30 cellular contexts compared by ENCODE assay signal in the genomic region with DNA sequence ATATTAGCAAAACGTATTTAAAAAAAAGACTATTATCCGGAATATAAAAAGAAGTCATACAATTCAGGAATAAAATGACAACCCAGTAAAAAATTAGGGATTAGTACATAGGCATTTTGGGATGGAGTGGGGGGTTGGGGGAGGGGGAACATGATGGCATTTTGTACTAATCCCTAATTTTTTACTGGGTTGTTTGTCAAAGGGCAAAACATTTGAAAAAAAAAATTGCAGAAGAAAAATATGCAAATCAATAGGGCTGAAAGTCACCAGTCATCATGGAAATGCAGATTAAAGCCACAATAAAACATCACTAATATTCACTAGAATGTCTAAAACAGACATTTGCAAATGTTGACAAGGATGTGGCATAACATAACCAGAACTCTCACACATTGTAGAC.
DNase-seq lines count a peak whose midpoint lies in the region; ATAC-seq, FAIRE-seq and TF ChIP-seq lines count a peak whose summit lies in the region.
"Had no signal": no experiment of that assay in that cellular context is flagged by ENCODE, and none has a peak within 500 bp of the region (broad histone marks: within the 10 kb centered on the region; RNA-seq: fewer than 3 reads in every experiment).

No MANE protein-coding gene starts in this region.

- DNase-seq in HepG2 (ENCODE audit: low spot score) (no peak), right lobe of liver (no peak), K562 (ENCODE audit: extremely low read depth in 1 of 4, low spot score in 3 of 4) (no peak), GM10266 (ENCODE audit: extremely low spot score) (no peak)
- DNase-seq: 8988T; ACHN; AML-193; BE2C; C1 segment of cervical spinal cord; Caco-2; Calu3; CD4-positive, alpha-beta memory T cell; CD4-positive, alpha-beta T cell; CD4-positive, CD25-positive, alpha-beta regulatory T cell; CD8-positive, alpha-beta memory T cell; CD8-positive, alpha-beta T cell; COR-L47; DMS 273 treated with DMSO at 0.1 percent for 48 hours; DMS153; DMS53; DMS79; DMS79 treated with DMSO at 0.1 percent for 48 hours; DND-41; EL had no signal

- BruUV-seq in HepG2 (replicated peaks; lab: Mats Ljungman, UMichigan) (no TSS peak), K562 (replicated peaks; lab: Mats Ljungman, UMichigan) (no TSS peak)

- H3K27ac ChIP-seq in HepG2 (ENCODE audit: extremely low read length, insufficient read depth, low read length) (no peak overlapping the region), right lobe of liver (no peak overlapping the region), K562 (ENCODE audit: extremely low read depth, low read depth, low read length) (no peak overlapping the region)
- H3K27ac ChIP-seq: 22Rv1; A549; BLaER1; BLaER1 treated with 17β-estradiol and CSF1 and Interleukin-3, amounts not matched to agents 10 nM and 100 nM; C4-2B had no signal

- CTCF ChIA-PET in HepG2 (lab: Yijun Ruan, JAX; ENCODE audit: low intra/inter-chr PET ratio, low total read pairs): no interaction called here
- CTCF ChIA-PET in K562 (lab: Yijun Ruan, JAX; ENCODE audit: low intra/inter-chr PET ratio): no interaction called here

- H2AFZ ChIP-seq in HepG2 (ENCODE audit: low read length) (no peak overlapping the region), K562 (ENCODE audit: low read depth, low read length) (no peak overlapping the region)

- in situ Hi-C loops in HepG2 (cut with HindIII; ENCODE audit: extremely low pct_ligation_motif_present, low pct_unique_long_range_greater_than_20kb) (no loop called here), K562 (cut with MboI) (no loop called here)

- H3K79me2 ChIP-seq in HepG2 (ENCODE audit: insufficient read depth, low read length) (no peaks in the 10 kb centered on the region), K562 (ENCODE audit: control insufficient read depth, insufficient read depth, low read length) (no peaks in the 10 kb centered on the region)

- H3K4me1 ChIP-seq in HepG2 (ENCODE audit: insufficient read depth, low read length) (no peaks in the 10 kb centered on the region), right lobe of liver (peaks cover 0 to 9% (median 2%) of the 10 kb centered on the region in 4 donors), K562 (replicated peaks in 1 of 2; ENCODE audit: control insufficient read depth in 2 of 2, insufficient read depth in 2 of 2, low read length in 2 of 2) (peaks cover 0 to under 1% of the 10 kb centered on the region in 2 experiments; a peak in 1 of 5 replicates)
- H3K4me1 ChIP-seq: A549; BE2C; BLaER1; BLaER1 treated with 17β-estradiol and CSF1 and Interleukin-3, amounts not matched to agents 10 nM and 100 nM; Caco-2 had no signal

- H3K9ac ChIP-seq in HepG2 (ENCODE audit: insufficient read depth, low read depth, low read length): no peak overlapping the region
- no peak overlapping the region for H3K9ac ChIP-seq in K562 (ENCODE audit: insufficient read depth in 1 of 2, low read depth in 2 of 2, low read length in 2 of 2)
- H3K9ac ChIP-seq: BLaER1; BLaER1 treated with 17β-estradiol and CSF1 and Interleukin-3, amounts not matched to agents 10 nM and 100 nM had no signal

- TF ChIP-seq RAD21 in HepG2 (CRISPR knock-in tag; IDR thresholded peaks at IDR 0.05) (no peak), K562 (CRISPR knock-in tag; conservative IDR thresholded peaks at IDR 0.05 in 1 of 2, IDR thresholded peaks at IDR 0.05 in 1 of 2) (no peak)

- H3K36me3 ChIP-seq in HepG2 (replicated peaks in 1 of 2; ENCODE audit: control insufficient read depth in 1 of 2, insufficient read depth in 2 of 2, low read length in 2 of 2) (no peaks in the 10 kb centered on the region), right lobe of liver (no peaks in the 10 kb centered on the region), K562 (ENCODE audit: control insufficient read depth, insufficient read depth, low read length) (no peaks in the 10 kb centered on the region)
- H3K36me3 ChIP-seq: BE2C; BLaER1; BLaER1 treated with 17β-estradiol and CSF1 and Interleukin-3, amounts not matched to agents 10 nM and 100 nM had no signal

- ATAC-seq in HepG2 (no peak), right lobe of liver (no peak), K562 (no peak)
- ATAC-seq: A549; CD8-positive, alpha-beta T cell had no signal

- 16% methylated on average over 2 of the region's 2 CpGs for WGBS in HepG2 (ENCODE audit: low lambda C conversion rate)
- WGBS in right lobe of liver (ENCODE audit: insufficient coverage, low coverage, low lambda C conversion rate, missing lambda C conversion rate): 97% methylated on average over 2 of the region's 2 CpGs
- WGBS in K562 (ENCODE audit: insufficient coverage, low coverage, missing lambda C conversion rate): 75% methylated on average over 2 of the region's 2 CpGs

- intact Hi-C loops in HepG2 (cut with micrococcal nuclease; ENCODE audit: unreplicated experiment): no loop called here
- intact Hi-C loops in right lobe of liver (cut with DNase I): no loop called here
- intact Hi-C loops in K562 (cut with micrococcal nuclease): no loop called here

- TF ChIP-seq CTCF in HepG2 (CRISPR knock-in tag; IDR thresholded peaks at IDR 0.05) (no peak), right lobe of liver (IDR thresholded peaks at IDR 0.05) (no peak), K562 (IDR thresholded peaks at IDR 0.05 in 2 of 3, conservative IDR thresholded peaks at IDR 0.05 in 1 of 3; ENCODE audit: insufficient read depth in 2 of 3, low read depth in 1 of 3, low read length in 3 of 3) (no peak), GM10266 (IDR thresholded peaks at IDR 0.05; ENCODE audit: control insufficient read depth, insufficient read depth, low read depth, missing control alignments) (no peak)

- H3K27me3 ChIP-seq in HepG2 (ENCODE audit: control insufficient read depth in 1 of 2, insufficient read depth in 2 of 2, low read length in 2 of 2): no peaks in the 10 kb centered on the region
- no peaks in the 10 kb centered on the region for H3K27me3 ChIP-seq in right lobe of liver
- no peaks in the 10 kb centered on the region for H3K27me3 ChIP-seq in K562 (ENCODE audit: control insufficient read depth in 2 of 2, insufficient read depth in 2 of 2, low read length in 2 of 2)
- H3K27me3 ChIP-seq: BE2C; BLaER1; BLaER1 treated with 17β-estradiol and CSF1 and Interleukin-3, amounts not matched to agents 10 nM and 100 nM had no signal

- no peaks in the 10 kb centered on the region for H3K9me1 ChIP-seq in K562 (ENCODE audit: control insufficient read depth, insufficient read depth, low read length)

- TF ChIP-seq EP300 in HepG2 (IDR thresholded peaks at IDR 0.05; ENCODE audit: low read depth in 2 of 2, low read length in 2 of 2) (no peak), HepG2 (CRISPR knock-in tag; IDR thresholded peaks at IDR 0.05; ENCODE audit: borderline replicate concordance) (no peak), K562 (IDR thresholded peaks at IDR 0.05; ENCODE audit: low read length) (no peak)

- H3K9me3 ChIP-seq in HepG2 (ENCODE audit: low read length): no peaks in the 10 kb centered on the region
- no peaks in the 10 kb centered on the region for H3K9me3 ChIP-seq in right lobe of liver
- H3K9me3 ChIP-seq in K562 (replicated peaks; ENCODE audit: control insufficient read depth, insufficient read depth, low read depth, low read length): no peaks in the 10 kb centered on the region
- H3K9me3 ChIP-seq: A549; BE2C; BLaER1; BLaER1 treated with 17β-estradiol and CSF1 and Interleukin-3, amounts not matched to agents 10 nM and 100 nM had no signal

- no peaks in the 10 kb centered on the region for H4K20me1 ChIP-seq in HepG2 (ENCODE audit: insufficient read depth, low read length)
- no peaks in the 10 kb centered on the region for H4K20me1 ChIP-seq in K562 (replicated peaks; ENCODE audit: control insufficient read depth, insufficient read depth, low read length)
- H4K20me1 ChIP-seq: BLaER1; BLaER1 treated with 17β-estradiol and CSF1 and Interleukin-3, amounts not matched to agents 10 nM and 100 nM had no signal

- H3K4me2 ChIP-seq in HepG2 (ENCODE audit: low read depth, low read length) (no peak overlapping the region), K562 (ENCODE audit: insufficient read depth, low read length) (no peak overlapping the region)
- H3K4me2 ChIP-seq: A549; BLaER1; BLaER1 treated with 17β-estradiol and CSF1 and Interleukin-3, amounts not matched to agents 10 nM and 100 nM had no signal

- POLR2A ChIA-PET in HepG2 (lab: Yijun Ruan, JAX) (no interaction called here), K562 (lab: Yijun Ruan, JAX) (no interaction called here)

- no peak overlapping the region for H3K4me3 ChIP-seq in HepG2 (replicated peaks in 1 of 3; ENCODE audit: insufficient read depth in 1 of 3, low read depth in 2 of 3, low read length in 3 of 3)
- H3K4me3 ChIP-seq in right lobe of liver: no peak overlapping the region
- H3K4me3 ChIP-seq in K562: no peak overlapping the region
- H3K4me3 ChIP-seq: A549; BLaER1; BLaER1 treated with 17β-estradiol and CSF1 and Interleukin-3, amounts not matched to agents 10 nM and 100 nM had no signal

- FAIRE-seq in HepG2 (lab: Jason Lieb, UNC) (no peak), K562 (lab: Jason Lieb, UNC) (no peak)
- FAIRE-seq: A549, D721Med had no signal

- TF ChIP-seq POLR2A in HepG2 (IDR thresholded peaks at IDR 0.05; ENCODE audit: insufficient read depth in 1 of 2, low read depth in 2 of 2, low read length in 2 of 2) (no peak), right lobe of liver (IDR thresholded peaks at IDR 0.05) (no peak), K562 (conservative IDR thresholded peaks at IDR 0.05) (no peak)

TF ChIP-seq in HepG2, 621 proteins besides CTCF, POLR2A, EP300 and RAD21:
- TF ChIP-seq HNRNPK (IDR thresholded peaks at IDR 0.05; ENCODE audit: low read depth, low read length, poor library complexity, severe bottlenecking): peak; percentile 53
- TF ChIP-seq, protein P1, sequence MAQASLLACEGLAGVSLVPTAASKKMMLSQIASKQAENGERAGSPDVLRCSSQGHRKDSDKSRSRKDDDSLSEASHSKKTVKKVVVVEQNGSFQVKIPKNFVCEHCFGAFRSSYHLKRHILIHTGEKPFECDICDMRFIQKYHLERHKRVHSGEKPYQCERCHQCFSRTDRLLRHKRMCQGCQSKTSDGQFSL (CRISPR knock-in tag; IDR thresholded peaks at IDR 0.05): no peak
TF ChIP-seq in HepG2: peak in this region for 1.

TF ChIP-seq in K562, 482 proteins besides CTCF, POLR2A, EP300 and RAD21 (continues in another document):
- no peak for TF ChIP-seq RBM14 (IDR thresholded peaks at IDR 0.05; ENCODE audit: borderline replicate concordance, insufficient read depth, low read depth, low read length)
- no peak for TF ChIP-seq TEAD1 (CRISPR knock-in tag; IDR thresholded peaks at IDR 0.05)
- TF ChIP-seq MYC (IDR thresholded peaks at IDR 0.05; ENCODE audit: low read depth, low read length): no peak
- TF ChIP-seq MYC (CRISPR knock-in tag; IDR thresholded peaks at IDR 0.05; ENCODE audit: borderline replicate concordance, low read depth): no peak
- TF ChIP-seq PTRF (tag; IDR thresholded peaks at IDR 0.05): no peak
- no peak for TF ChIP-seq FUS (optimal IDR thresholded peaks at IDR 0.05; ENCODE audit: low read depth, low read length)
